8 cellular contexts compared by ENCODE assay signal in the genomic region with DNA sequence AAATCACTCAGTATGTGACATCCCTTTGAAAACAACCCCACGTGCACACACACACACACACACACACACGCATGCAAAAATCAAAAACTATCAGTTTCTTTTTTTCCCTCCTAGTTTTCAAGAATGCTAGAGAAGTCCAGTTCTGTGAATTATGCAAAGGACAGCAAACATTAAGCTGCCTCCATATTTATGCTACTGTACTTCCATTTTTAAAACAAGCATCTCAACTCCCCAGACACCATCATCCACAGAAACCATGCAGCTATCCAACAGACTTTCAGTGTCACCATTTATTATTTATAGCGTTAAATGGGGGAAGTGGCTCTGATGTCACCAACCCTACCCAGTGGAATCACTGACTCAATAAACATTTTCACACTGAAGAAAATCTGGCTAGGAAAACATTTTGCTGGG. TPM values are rescaled to one million over a fixed set of nuclear protein-coding genes. Genes with fewer than 3 reads are reported as not detected.
DNase-seq lines count a peak whose midpoint lies in the region; ATAC-seq and TF ChIP-seq lines count a peak whose summit lies in the region.

No MANE protein-coding gene starts in this region.

- H3K36me3 Mint-ChIP-seq in naive B cell: no peaks in the 10 kb centered on the region

- intact Hi-C loops in OCI-LY7 (cut with micrococcal nuclease; ENCODE audit: unreplicated experiment): loop anchor here (5.0 kb wide), 4 partner anchors 73 to 618 kb away; partner anchors contain the start of genes NPM1, STK10 and UBTD2

- CTCF ChIA-PET in OCI-LY7 (lab: Charles Lee; ENCODE audit: unreplicated experiment): no interaction called here

- H3K9me3 Mint-ChIP-seq in naive B cell: peaks cover 0 to under 1% (median 0%) of the 10 kb centered on the region in 7 donors

- no peaks in the 10 kb centered on the region for H3K9me2 ChIP-seq in OCI-LY7 (ENCODE audit: insufficient read depth, low read length)

- peak overlapping the region; percentile 69 for H3K27ac ChIP-seq in OCI-LY7 (ENCODE audit: low read depth, low read length, poor library complexity, severe bottlenecking)

- peaks cover 3% of the 10 kb centered on the region for H3K36me3 ChIP-seq in OCI-LY7 (ENCODE audit: insufficient read depth, low read length)

- H2AFZ ChIP-seq in OCI-LY7 (ENCODE audit: low read length): no peak overlapping the region

- DNase-seq in GM12864 (ENCODE audit: low read depth): no peak
- DNase-seq in OCI-LY7 (ENCODE audit: low spot score): peak; percentile 41
- peak; percentile 11 for DNase-seq in central memory CD4-positive, alpha-beta T cell
- DNase-seq in naive B cell: peak; percentile 27
- no peak for DNase-seq in iPS-NIHi7 (ENCODE audit: extremely low spot score)
- DNase-seq in NCI-H446 treated with DMSO at 0.1 percent for 48 hours (lab: John Stamatoyannopoulos, UW): no peak
- DNase-seq in middle frontal gyrus (ENCODE audit: extremely low spot score, low spot score): no peak
- no peak for DNase-seq in NCI-H1105 (lab: John Stamatoyannopoulos, UW)

- POLR2A ChIA-PET in OCI-LY7 (lab: Charles Lee): interaction anchor here (0.7 to 3.2 kb wide), 2 partner anchors 18 to 170 kb away, joined by 3 to 11 read pairs; no protein-coding TSS in a partner anchor

- H4K20me1 ChIP-seq in OCI-LY7 (ENCODE audit: insufficient read depth, low read length): peaks cover 42% of the 10 kb centered on the region; the same call in 1 of the 2 replicates

- no peak for ATAC-seq in naive B cell (ENCODE audit: low read depth in 2 of 2)

- peaks cover 67% of the 10 kb centered on the region for H3K79me2 ChIP-seq in OCI-LY7 (ENCODE audit: insufficient read depth, low read depth, low read length)

- peaks cover 59 to 76% (median 67%) of the 10 kb centered on the region in 3 donors for H3K4me1 Mint-ChIP-seq in naive B cell

- H3K27ac Mint-ChIP-seq in naive B cell: peak overlapping the region; percentile 74 to 98 (median 96)

- peak overlapping the region; percentile 87 for H3K4me3 ChIP-seq in GM12864 (ENCODE audit: low read depth, low read length)
- peak overlapping the region; percentile 95 for H3K4me3 ChIP-seq in OCI-LY7 (ENCODE audit: low read depth, low read length, poor library complexity, severe bottlenecking)

- peaks cover 49% of the 10 kb centered on the region for H3K4me1 ChIP-seq in OCI-LY7 (ENCODE audit: insufficient read depth, low read length, poor library complexity, severe bottlenecking)

- no peak for TF ChIP-seq CTCF in GM12864 (IDR thresholded peaks at IDR 0.05; ENCODE audit: low read depth, low read length, missing control alignments)
- TF ChIP-seq CTCF in OCI-LY7 (conservative IDR thresholded peaks at IDR 0.05; ENCODE audit: low read length): no peak

- H3K4me3 Mint-ChIP-seq in naive B cell: peak overlapping the region; percentile 76 to 98 (median 96)

- peak overlapping the region; percentile 96 for H3K4me2 ChIP-seq in OCI-LY7 (ENCODE audit: low read length)

- no peaks in the 10 kb centered on the region for H3K9me3 ChIP-seq in OCI-LY7 (ENCODE audit: low read length)

- no peaks in the 10 kb centered on the region for H3K27me3 Mint-ChIP-seq in naive B cell

- no TSS peak for BruUV-seq in OCI-LY7 (replicated peaks; lab: Mats Ljungman, UMichigan)

RNA-seq across cellular contexts. Expression of gene FBXW11, which starts 1.6 kb away (rescaled TPM):
- 33.0 and 40.9 TPM in 2 replicates for total RNA-seq in OCI-LY7 (2014; rRNA removed; shearing (Covaris generic))
- 46.6 and 51.5 TPM in 2 replicates for total RNA-seq in OCI-LY7 (2022)
- 10 to 100 TPM; 35.9 to 48.0 (median 41.5) TPM for polyA plus RNA-seq in naive B cell (ENCODE audit: low read depth in 6 of 6)

Comparison
In these comparisons a context has a peak if more than half of its experiments do, and no peak if none do; other contexts are left out.
1. DNase-seq: peak in OCI-LY7 (single experiment), central memory CD4-positive, alpha-beta T cell (single experiment) and naive B cell (single experiment); none in GM12864 (single experiment), iPS-NIHi7 (single experiment), NCI-H446 treated with DMSO at 0.1 percent for 48 hours (single experiment), middle frontal gyrus (single experiment) and NCI-H1105 (single experiment).